7 cellular contexts compared by ENCODE assay signal in genomic region chr6:89034116-89034515, GRCh38. TPM values are rescaled to one million over a fixed set of nuclear protein-coding genes. Genes with fewer than 3 reads are reported as not detected.
A peak's percentile ranks its signal among the peaks of the same experiment; 100 is the strongest.
DNase-seq lines count a peak whose midpoint lies in the region; ATAC-seq and TF ChIP-seq lines count a peak whose summit lies in the region.
"Not testable (repeated sequence)": the region's sequence is repeated elsewhere in the genome, so short reads cannot be mapped to it uniquely, and the experiment has no call there.

No MANE protein-coding gene starts in this region.

- H3K9me3 Mint-ChIP-seq in Calu3 (ENCODE audit: low read depth, unreplicated experiment) = not testable (repeated sequence)

- CTCF ChIA-PET in Calu3 (lab: Charles Lee) = interaction anchor here (0.7 kb wide), 1 partner anchor 70 kb away, joined by 3 read pairs; no protein-coding TSS in a partner anchor

- H3K27me3 ChIP-seq in body of pancreas; esophagus squamous epithelium; muscle layer of colon (ENCODE audit: control insufficient read depth in 1 of 2, insufficient read depth in 2 of 2, low read length in 2 of 2); spleen (replicated peaks in 1 of 7): not testable (repeated sequence)

- H3K27me3 Mint-ChIP-seq in Calu3 (ENCODE audit: unreplicated experiment) = not testable (repeated sequence)

- not testable (repeated sequence) for H3K9me3 ChIP-seq in body of pancreas; muscle layer of colon (ENCODE audit: low read length)
- H3K9me3 ChIP-seq in esophagus squamous epithelium = peaks cover 0 to 11% (median 8%) of the 10 kb centered on the region in 3 donors
- peaks cover 0 to 24% (median 21%) of the 10 kb centered on the region in 8 donors for H3K9me3 ChIP-seq in spleen

- H3K4me1 ChIP-seq in body of pancreas (peaks cover 40% of the 10 kb centered on the region), esophagus squamous epithelium (peaks cover 19 to 52% (median 28%) of the 10 kb centered on the region in 3 donors), muscle layer of colon (ENCODE audit: insufficient read depth, low read length) (peaks cover 11% of the 10 kb centered on the region), spleen (peaks cover 0 to 47% (median 22%) of the 10 kb centered on the region in 6 donors)

- BruUV-seq in Calu3 (replicated peaks; lab: Mats Ljungman, UMichigan) = not testable (repeated sequence)

- H3K36me3 ChIP-seq in body of pancreas (replicated peaks in 1 of 2; ENCODE audit: insufficient read depth in 1 of 2, low read depth in 2 of 2); esophagus squamous epithelium; muscle layer of colon (ENCODE audit: insufficient read depth, low read length); spleen: not testable (repeated sequence)

- TF ChIP-seq POLR2A in body of pancreas (IDR thresholded peaks at IDR 0.05); esophagus squamous epithelium (IDR thresholded peaks at IDR 0.05); spleen (IDR thresholded peaks at IDR 0.05): not testable (repeated sequence)

- H3K27ac Mint-ChIP-seq in Calu3 (ENCODE audit: unreplicated experiment) = peak overlapping the region; percentile 99

- H3K4me3 ChIP-seq in body of pancreas; esophagus squamous epithelium; muscle layer of colon (ENCODE audit: low read depth in 1 of 2, low read length in 2 of 2); spleen: not testable (repeated sequence)

- H3K4me3 Mint-ChIP-seq in Calu3 (ENCODE audit: low read depth, unreplicated experiment) = peak overlapping the region; percentile 62

- 67 to 73% methylated on average over 4 of the region's 4 CpGs for WGBS in body of pancreas, 2 donors
- WGBS in esophagus squamous epithelium, 2 donors = 62 to 63% methylated on average over 4 of the region's 4 CpGs
- WGBS in spleen, 5 donors = 81 to 87% (median 82%) methylated on average over 4 of the region's 4 CpGs

- ATAC-seq in body of pancreas = not testable (repeated sequence)

- H3K27ac ChIP-seq in body of pancreas (peak overlapping the region in 3 of 4 donors; percentile 89 to 95 (median 93)), esophagus squamous epithelium (peak overlapping the region; percentile 80 to 97 (median 94)), muscle layer of colon (ENCODE audit: low read depth, low read length) (peak overlapping the region; percentile 92), spleen (peak overlapping the region in 7 of 8 donors; percentile 69 to 89 (median 85))

- DNase-seq in Calu3; esophagus squamous epithelium (lab: John Stamatoyannopoulos, UW); spleen: not testable (repeated sequence)
- DNase-seq in NCI-H1436 (lab: John Stamatoyannopoulos, UW) = peak; percentile 5
- peak; percentile 72 for DNase-seq in NCI-H69 (lab: John Stamatoyannopoulos, UW)
- DNase-seq in body of pancreas = peak in 1 of 4 donors; percentile 14

- TF ChIP-seq CTCF in Calu3 (IDR thresholded peaks at IDR 0.05; ENCODE audit: unreplicated experiment); body of pancreas (IDR thresholded peaks at IDR 0.05); esophagus squamous epithelium (IDR thresholded peaks at IDR 0.05); spleen (IDR thresholded peaks at IDR 0.05 in 8 of 11, conservative IDR thresholded peaks at IDR 0.05 in 3 of 11): not testable (repeated sequence)

- H3K4me1 Mint-ChIP-seq in Calu3 (ENCODE audit: low read depth, unreplicated experiment) = peaks cover 17% of the 10 kb centered on the region

- H3K9ac ChIP-seq in muscle layer of colon (ENCODE audit: low read length) = not testable (repeated sequence)

- intact Hi-C loops in Calu3 (cut with micrococcal nuclease; ENCODE audit: unreplicated experiment); body of pancreas (cut with DNase I); esophagus squamous epithelium (cut with DNase I); spleen (cut with DNase I; ENCODE audit: low total_unique reads): not testable (repeated sequence)

- H3K36me3 Mint-ChIP-seq in Calu3 (ENCODE audit: insufficient read depth, unreplicated experiment) = peaks cover 11% of the 10 kb centered on the region

RNA-seq across cellular contexts. Expression of gene PNRC1, which starts 46.4 kb away (rescaled TPM):
- total RNA-seq in Calu3 (2022) (45.4 and 46.2 TPM in 2 replicates), body of pancreas (100 to 1,000 TPM; 133 to 179 TPM), esophagus squamous epithelium (100 to 1,000 TPM in 1 of 4 donors, 10 to 100 TPM in 3; 55.0 to 168 (median 85.4) TPM), spleen (100 to 1,000 TPM; 247 to 350 (median 316) TPM)
- polyA plus RNA-seq in spleen = 10 to 100 TPM; 73.1 to 79.3 (median 79.1) TPM
